8 cellular contexts compared by ENCODE assay signal in the genomic region with DNA sequence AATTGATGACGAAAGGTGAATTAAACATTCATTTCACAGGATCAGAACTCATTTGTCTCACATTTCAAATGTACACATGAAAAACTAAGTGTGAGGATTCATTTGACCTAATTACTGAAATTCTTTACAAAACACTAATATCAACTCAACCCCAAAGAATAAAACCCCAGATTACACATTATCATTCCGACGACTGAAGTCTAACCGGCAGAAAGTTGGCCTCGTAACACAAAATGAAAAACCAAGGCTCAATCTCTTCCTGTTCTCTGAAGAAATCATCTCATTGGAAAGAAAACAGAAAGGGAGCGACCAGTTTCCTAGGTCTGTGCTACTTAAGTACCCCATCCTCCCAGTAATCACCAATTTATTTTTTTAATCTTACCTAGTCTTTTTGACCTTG. TPM values are rescaled to one million over a fixed set of nuclear protein-coding genes. Genes with fewer than 3 reads are reported as not detected.
DNase-seq lines count a peak whose midpoint lies in the region; ATAC-seq and TF ChIP-seq lines count a peak whose summit lies in the region.

No MANE protein-coding gene starts in this region.

- peaks cover 39% of the 10 kb centered on the region for H3K36me3 Mint-ChIP-seq in stimulated activated naive CD8-positive, alpha-beta T cell treated with anti-CD3 and anti-CD28 coated beads, Interleukin-15, Interleukin-2, amounts not matched to agents 100 ng/mL and 50 ng/mL, for 24 hours (ENCODE audit: low read depth)
- H3K36me3 Mint-ChIP-seq in activated CD8-positive, alpha-beta T cell treated with anti-CD3 and anti-CD28 coated beads for 36 hours (ENCODE audit: low read depth), result peaks cover 28% of the 10 kb centered on the region

- TF ChIP-seq CTCF in activated CD8-positive, alpha-beta T cell treated with anti-CD3 and anti-CD28 coated beads for 36 hours (IDR thresholded peaks at IDR 0.05), result no peak
- no peak for TF ChIP-seq CTCF in upper lobe of left lung (IDR thresholded peaks at IDR 0.05)

- H3K4me3 ChIP-seq in iPS-15b (ENCODE audit: low read depth, low read length) (peak overlapping the region; percentile 88), upper lobe of left lung (peak overlapping the region in 3 of 4 donors; percentile 65 to 99 (median 99))

- no peaks in the 10 kb centered on the region for H3K9me3 Mint-ChIP-seq in stimulated activated naive CD8-positive, alpha-beta T cell treated with anti-CD3 and anti-CD28 coated beads, Interleukin-15, Interleukin-2, amounts not matched to agents 100 ng/mL and 50 ng/mL, for 24 hours
- H3K9me3 Mint-ChIP-seq in activated CD8-positive, alpha-beta T cell treated with anti-CD3 and anti-CD28 coated beads for 36 hours, result no peaks in the 10 kb centered on the region

- peaks cover 10% of the 10 kb centered on the region for H3K36me3 ChIP-seq in iPS-15b (ENCODE audit: control insufficient read depth, insufficient read depth, low read length)
- H3K36me3 ChIP-seq in upper lobe of left lung, result peaks cover under 1 to 9% (median 3%) of the 10 kb centered on the region in 4 donors

- peak overlapping the region; percentile 93 for H3K4me3 Mint-ChIP-seq in stimulated activated naive CD8-positive, alpha-beta T cell treated with anti-CD3 and anti-CD28 coated beads, Interleukin-15, Interleukin-2, amounts not matched to agents 100 ng/mL and 50 ng/mL, for 24 hours
- H3K4me3 Mint-ChIP-seq in activated CD8-positive, alpha-beta T cell treated with anti-CD3 and anti-CD28 coated beads for 36 hours, result peak overlapping the region; percentile 94

- H3K9ac ChIP-seq in iPS-15b (ENCODE audit: low read depth, low read length), result peak overlapping the region; percentile 89

- CTCF ChIA-PET in activated CD8-positive, alpha-beta T cell treated with anti-CD3 and anti-CD28 coated beads for 36 hours (lab: Charles Lee), result interaction anchor here (1.0 kb wide), 1 partner anchor 23 kb away, joined by 3 read pairs; no protein-coding TSS in a partner anchor

- intact Hi-C loops in activated CD8-positive, alpha-beta T cell treated with anti-CD3 and anti-CD28 coated beads for 36 hours (cut with micrococcal nuclease), result loop anchor here (2.0 kb wide), 1 partner anchor 30 kb away; a partner anchor contains a TSS

- ATAC-seq in stimulated activated naive CD8-positive, alpha-beta T cell treated with anti-CD3 and anti-CD28 coated beads, Interleukin-15, Interleukin-2, amounts not matched to agents 100 U/mL and 50 U/mL, for 24 hours, result no peak
- ATAC-seq in activated CD8-positive, alpha-beta T cell treated with anti-CD3 and anti-CD28 coated beads for 36 hours, result no peak
- no peak for ATAC-seq in upper lobe of left lung (ENCODE audit: low FRiP score in 2 of 2)
- ATAC-seq in HG03439 (IDR thresholded peaks at IDR 0.05; ENCODE audit: unreplicated experiment), result no peak

- no peak for TF ChIP-seq EP300 in upper lobe of left lung (IDR thresholded peaks at IDR 0.05)

- H3K27ac ChIP-seq in upper lobe of left lung, result no peak overlapping the region

- H3K27me3 ChIP-seq in iPS-15b (ENCODE audit: control insufficient read depth, insufficient read depth, low read length) (no peaks in the 10 kb centered on the region), upper lobe of left lung (no peaks in the 10 kb centered on the region)

- POLR2A ChIA-PET in activated CD8-positive, alpha-beta T cell treated with anti-CD3 and anti-CD28 coated beads for 36 hours (lab: Charles Lee), result interaction anchor here (0.8 to 0.9 kb wide), 2 partner anchors 9 to 21 kb away, joined by 3 read pairs; a partner anchor contains a TSS

- peak overlapping the region; percentile 88 for H3K27ac Mint-ChIP-seq in stimulated activated naive CD8-positive, alpha-beta T cell treated with anti-CD3 and anti-CD28 coated beads, Interleukin-15, Interleukin-2, amounts not matched to agents 100 ng/mL and 50 ng/mL, for 24 hours
- peak overlapping the region; percentile 87 for H3K27ac Mint-ChIP-seq in activated CD8-positive, alpha-beta T cell treated with anti-CD3 and anti-CD28 coated beads for 36 hours

- TF ChIP-seq POLR2A in upper lobe of left lung (IDR thresholded peaks at IDR 0.05), result no peak

- H3K4me1 ChIP-seq in iPS-15b (ENCODE audit: control insufficient read depth, insufficient read depth, low read length), result peaks cover 12% of the 10 kb centered on the region
- H3K4me1 ChIP-seq in upper lobe of left lung, result peaks cover 12 to 27% (median 18%) of the 10 kb centered on the region in 4 donors

- H3K4me1 Mint-ChIP-seq in stimulated activated naive CD8-positive, alpha-beta T cell treated with anti-CD3 and anti-CD28 coated beads, Interleukin-15, Interleukin-2, amounts not matched to agents 100 ng/mL and 50 ng/mL, for 24 hours (ENCODE audit: low read depth), result peaks cover 35% of the 10 kb centered on the region
- H3K4me1 Mint-ChIP-seq in activated CD8-positive, alpha-beta T cell treated with anti-CD3 and anti-CD28 coated beads for 36 hours (ENCODE audit: low read depth), result peaks cover 35% of the 10 kb centered on the region

- WGBS in upper lobe of left lung, 2 donors, result 82% methylated on average over 6 of the region's 6 CpGs

- H3K9me3 ChIP-seq in iPS-15b (ENCODE audit: control insufficient read depth, insufficient read depth, low read length), result no peaks in the 10 kb centered on the region
- H3K9me3 ChIP-seq in upper lobe of left lung, result no peaks in the 10 kb centered on the region

- H3K27me3 Mint-ChIP-seq in stimulated activated naive CD8-positive, alpha-beta T cell treated with anti-CD3 and anti-CD28 coated beads, Interleukin-15, Interleukin-2, amounts not matched to agents 100 ng/mL and 50 ng/mL, for 24 hours, result no peaks in the 10 kb centered on the region
- no peaks in the 10 kb centered on the region for H3K27me3 Mint-ChIP-seq in activated CD8-positive, alpha-beta T cell treated with anti-CD3 and anti-CD28 coated beads for 36 hours

- DNase-seq in stimulated activated naive CD8-positive, alpha-beta T cell treated with anti-CD3 and anti-CD28 coated beads, Interleukin-15, Interleukin-2, amounts not matched to agents 100 U/mL and 50 U/mL, for 24 hours, result no peak
- DNase-seq in activated CD8-positive, alpha-beta T cell treated with anti-CD3 and anti-CD28 coated beads for 36 hours, result no peak
- DNase-seq in upper lobe of left lung (no peak), SW 1271 (lab: John Stamatoyannopoulos, UW) (no peak), GM19238 (ENCODE audit: insufficient read length, low spot score) (no peak)

RNA-seq across cellular contexts. Expression of a gene that starts 1.8 kb away (rescaled TPM):
- 100 to 1,000 TPM; 203 to 208 TPM for total RNA-seq in activated CD8-positive, alpha-beta T cell treated with anti-CD3 and anti-CD28 coated beads for 36 hours
- total RNA-seq in upper lobe of left lung, result 100 to 1,000 TPM in 1 of 6 donors, 10 to 100 TPM in 5; 44.0 to 118 (median 70.1) TPM

RNA-seq across cellular contexts. Expression of a gene that starts 21.0 kb away (rescaled TPM):
- 10 to 100 TPM; 66.1 to 68.1 TPM for total RNA-seq in activated CD8-positive, alpha-beta T cell treated with anti-CD3 and anti-CD28 coated beads for 36 hours
- 100 to 1,000 TPM in 2 of 6 donors, 10 to 100 TPM in 4; 46.4 to 113 (median 76.6) TPM for total RNA-seq in upper lobe of left lung

RNA-seq across cellular contexts. Expression of a gene that starts 30.2 kb away (rescaled TPM):
- 100 to 1,000 TPM; 506 to 525 TPM for total RNA-seq in activated CD8-positive, alpha-beta T cell treated with anti-CD3 and anti-CD28 coated beads for 36 hours
- total RNA-seq in upper lobe of left lung, result 100 to 1,000 TPM in 2 of 6 donors, 10 to 100 TPM in 4; 19.9 to 343 (median 64.9) TPM

RNA-seq across cellular contexts. Expression of a gene that starts 42.8 kb away (rescaled TPM):
- 1 to 10 TPM; 5.4 TPM for total RNA-seq in activated CD8-positive, alpha-beta T cell treated with anti-CD3 and anti-CD28 coated beads for 36 hours
- total RNA-seq in upper lobe of left lung, result 10 to 100 TPM in 5 of 6 donors, 1 to 10 TPM in 1; 7.3 to 29.5 (median 16.6) TPM

RNA-seq across cellular contexts. Expression of a gene that starts 53.0 kb away (rescaled TPM):
- 100 to 1,000 TPM; 108 to 116 TPM for total RNA-seq in activated CD8-positive, alpha-beta T cell treated with anti-CD3 and anti-CD28 coated beads for 36 hours
- total RNA-seq in upper lobe of left lung, result 10 to 100 TPM; 21.7 to 69.1 (median 43.5) TPM
